11 cellular contexts compared by ENCODE assay signal in genomic region chr22:50548913-50549790, GRCh38. TPM values are rescaled to one million over a fixed set of nuclear protein-coding genes. Genes with fewer than 3 reads are reported as not detected.
A peak's percentile ranks its signal among the peaks of the same experiment; 100 is the strongest.
DNase-seq lines count a peak whose midpoint lies in the region; ATAC-seq and TF ChIP-seq lines count a peak whose summit lies in the region.
"Had no signal": no experiment of that assay in that cellular context is flagged by ENCODE, and none has a peak within 500 bp of the region (broad histone marks: within the 10 kb centered on the region; RNA-seq: fewer than 3 reads in every experiment).

No MANE protein-coding gene starts in this region.

- peak overlapping the region; percentile 79 for H3K27ac Mint-ChIP-seq in activated T-helper 17 cell treated with anti-CD3 and anti-CD28 coated beads, Interleukin-2, amount 50 U/mL, for 72 hours
- H3K27ac Mint-ChIP-seq: type B pancreatic cell had no signal

- peaks cover 10% of the 10 kb centered on the region for H3K4me1 Mint-ChIP-seq in activated T-helper 17 cell treated with anti-CD3 and anti-CD28 coated beads, Interleukin-2, amount 50 U/mL, for 72 hours

- ATAC-seq in left ventricle myocardium superior (no peak), GM21515 (IDR thresholded peaks at IDR 0.05; ENCODE audit: unreplicated experiment) (no peak)
- peak; percentile 40 for ATAC-seq in activated T-helper 17 cell treated with anti-CD3 and anti-CD28 coated beads, Interleukin-2, amount 50 U/mL, for 72 hours (replicated peaks)

- H3K4me1 ChIP-seq in left ventricle myocardium inferior: peaks cover 23% of the 10 kb centered on the region
- peaks cover 56% of the 10 kb centered on the region for H3K4me1 ChIP-seq in mononuclear cell (ENCODE audit: insufficient read depth, low read length)
- no peaks in the 10 kb centered on the region for H3K4me1 ChIP-seq in urinary bladder (ENCODE audit: insufficient read depth)

- H3K36me3 ChIP-seq in left ventricle myocardium inferior: no peaks in the 10 kb centered on the region
- no peaks in the 10 kb centered on the region for H3K36me3 ChIP-seq in urinary bladder (ENCODE audit: insufficient read depth)

- H3K4me3 ChIP-seq in left ventricle myocardium inferior (peak overlapping the region; percentile 52), mononuclear cell (ENCODE audit: low read length) (peak overlapping the region; percentile 49), urinary bladder (ENCODE audit: low read depth, low read length) (peak overlapping the region; percentile 12)

- DNase-seq in left ventricle myocardium inferior (no peak), left ventricle myocardium superior (no peak), NCI-H187 (lab: John Stamatoyannopoulos, UW) (no peak), GM13977 (ENCODE audit: low spot score) (no peak)
- DNase-seq: NCI-H1105, occipital lobe had no signal

- H3K9me3 ChIP-seq in left ventricle myocardium inferior (replicated peaks) (no peaks in the 10 kb centered on the region), mononuclear cell (ENCODE audit: low read depth, low read length) (no peaks in the 10 kb centered on the region)

- intact Hi-C loops in left ventricle myocardium inferior (cut with micrococcal nuclease): no loop called here
- intact Hi-C loops in left ventricle myocardium superior (cut with micrococcal nuclease): no loop called here

- TF ChIP-seq CTCF in left ventricle myocardium inferior (IDR thresholded peaks at IDR 0.05; ENCODE audit: borderline replicate concordance) (no peak), GM13977 (IDR thresholded peaks at IDR 0.05; ENCODE audit: extremely low read depth, insufficient read depth, missing control alignments) (no peak)

- H3K36me3 Mint-ChIP-seq in activated T-helper 17 cell treated with anti-CD3 and anti-CD28 coated beads, Interleukin-2, amount 50 U/mL, for 72 hours (ENCODE audit: low read depth): no peaks in the 10 kb centered on the region
- H3K36me3 Mint-ChIP-seq: type B pancreatic cell had no signal

- no peaks in the 10 kb centered on the region for H3K9me3 Mint-ChIP-seq in activated T-helper 17 cell treated with anti-CD3 and anti-CD28 coated beads, Interleukin-2, amount 50 U/mL, for 72 hours
- H3K9me3 Mint-ChIP-seq: type B pancreatic cell had no signal

- no peaks in the 10 kb centered on the region for H3K27me3 Mint-ChIP-seq in activated T-helper 17 cell treated with anti-CD3 and anti-CD28 coated beads, Interleukin-2, amount 50 U/mL, for 72 hours

- in situ Hi-C loops in GM13977 (cut with MboI; ENCODE audit: low pct_unique_long_range_greater_than_20kb, low sequenced_read_pairs, unreplicated experiment): no loop called here

- 64% methylated on average over 69 of the region's 69 CpGs for WGBS in urinary bladder

- peaks cover 78% of the 10 kb centered on the region for H3K27me3 ChIP-seq in left ventricle myocardium inferior (ENCODE audit: low read depth)
- H3K27me3 ChIP-seq in mononuclear cell (ENCODE audit: insufficient read depth, low read length): no peaks in the 10 kb centered on the region

- H3K4me3 Mint-ChIP-seq in activated T-helper 17 cell treated with anti-CD3 and anti-CD28 coated beads, Interleukin-2, amount 50 U/mL, for 72 hours: peak overlapping the region; percentile 77
- H3K4me3 Mint-ChIP-seq: type B pancreatic cell had no signal

- H3K27ac ChIP-seq in left ventricle myocardium inferior (replicated peaks): no peak overlapping the region
- no peak overlapping the region for H3K27ac ChIP-seq in urinary bladder (ENCODE audit: low read depth)

RNA-seq across cellular contexts. Expression of gene KLHDC7B, which starts 3.5 kb away (rescaled TPM):
- not detected for total RNA-seq in left ventricle myocardium inferior
- not detected for total RNA-seq in left ventricle myocardium superior
- 1 to 10 TPM; 4.2 to 4.4 TPM for total RNA-seq in activated T-helper 17 cell treated with anti-CD3 and anti-CD28 coated beads, Interleukin-2, amount 50 U/mL, for 72 hours
- total RNA-seq in mononuclear cell: 1.7 TPM
- total RNA-seq in urinary bladder: 0.11 TPM
- 0.33 TPM for polyA plus RNA-seq in urinary bladder
- total RNA-seq: occipital lobe had no signal

RNA-seq across cellular contexts. Expression of gene SYCE3, which starts 13.6 kb away (rescaled TPM):
- total RNA-seq in left ventricle myocardium inferior (not detected), left ventricle myocardium superior (not detected), mononuclear cell (not detected), urinary bladder (not detected)
- total RNA-seq in activated T-helper 17 cell treated with anti-CD3 and anti-CD28 coated beads, Interleukin-2, amount 50 U/mL, for 72 hours: 1 to 10 TPM in 1 of 2 donors, under 1 TPM in 1; 0.65 to 2.3 TPM
- polyA plus RNA-seq in urinary bladder: not detected
- total RNA-seq: occipital lobe had no signal

RNA-seq across cellular contexts. Expression of gene TYMP, which starts 19.3 kb away (rescaled TPM):
- 11.6 TPM for total RNA-seq in left ventricle myocardium inferior
- 12.7 TPM for total RNA-seq in left ventricle myocardium superior
- total RNA-seq in activated T-helper 17 cell treated with anti-CD3 and anti-CD28 coated beads, Interleukin-2, amount 50 U/mL, for 72 hours: 10 to 100 TPM; 73.0 to 74.0 TPM
- 151 TPM for total RNA-seq in mononuclear cell
- 9.5 TPM for total RNA-seq in urinary bladder
- 84.1 TPM for polyA plus RNA-seq in urinary bladder

RNA-seq across cellular contexts. Expression of gene SCO2, which starts 23.8 kb away (rescaled TPM):
- total RNA-seq in left ventricle myocardium inferior: not detected
- 1.3 TPM for total RNA-seq in left ventricle myocardium superior
- total RNA-seq in activated T-helper 17 cell treated with anti-CD3 and anti-CD28 coated beads, Interleukin-2, amount 50 U/mL, for 72 hours: 1 to 10 TPM; 2.8 to 9.9 TPM
- total RNA-seq in mononuclear cell: 33.8 TPM
- 0.79 TPM for total RNA-seq in urinary bladder
- polyA plus RNA-seq in urinary bladder: 3.3 TPM

RNA-seq across cellular contexts. Expression of gene CPT1B, which starts 29.1 kb away (rescaled TPM):
- total RNA-seq in left ventricle myocardium inferior (394 TPM), left ventricle myocardium superior (458 TPM), mononuclear cell (7.2 TPM), urinary bladder (6.2 TPM)
- 10 to 100 TPM; 57.3 to 62.8 TPM for total RNA-seq in activated T-helper 17 cell treated with anti-CD3 and anti-CD28 coated beads, Interleukin-2, amount 50 U/mL, for 72 hours
- 5.5 TPM for polyA plus RNA-seq in urinary bladder
